ENCODE assay signal across 2 cellular contexts in genomic region chr1:248471154-248471553, GRCh38.
TF ChIP-seq lines count a peak whose summit lies in the region.

No MANE protein-coding gene starts in this region.

TF ChIP-seq in A549, 52 proteins besides CTCF, POLR2A, EP300 and RAD21:
- TF ChIP-seq MYC (IDR thresholded peaks at IDR 0.05; ENCODE audit: borderline replicate concordance, low read length), result no peak
- TF ChIP-seq MAFK (IDR thresholded peaks at IDR 0.05; ENCODE audit: partially characterized antibody), result peak; percentile 33
TF ChIP-seq in A549: peak in this region for 1.

TF ChIP-seq in IMR-90, 13 proteins besides CTCF, POLR2A, EP300 and RAD21:
- no peak for TF ChIP-seq RCOR1 (IDR thresholded peaks at IDR 0.05; ENCODE audit: insufficient replicate concordance, low read length)
- peak; percentile 41; the same call in 1 of the 2 replicates for TF ChIP-seq MAFK (IDR thresholded peaks at IDR 0.05; ENCODE audit: low read depth, low read length)
